In genomic region chr7:27116019-27116411, GRCh38 we compare ENCODE assay signal across 11 cellular contexts. TPM values are rescaled to one million over a fixed set of nuclear protein-coding genes. Genes with fewer than 3 reads are reported as not detected.
DNase-seq lines count a peak whose midpoint lies in the region; ATAC-seq and TF ChIP-seq lines count a peak whose summit lies in the region.
"Had no signal": no experiment of that assay in that cellular context is flagged by ENCODE, and none has a peak within 500 bp of the region (broad histone marks: within the 10 kb centered on the region; RNA-seq: fewer than 3 reads in every experiment).

No MANE protein-coding gene starts in this region.

- peak overlapping the region; percentile 70 to 76 for H3K9ac ChIP-seq in duodenal mucosa (ENCODE audit: low read depth in 1 of 2, low read length in 2 of 2)

- CTCF ChIA-PET in Caco-2 (lab: Charles Lee) (interaction anchor here (0.8 to 2.1 kb wide), 3 partner anchors 19 to 272 kb away, joined by 3 to 7 read pairs (median 4); partner anchors contain the start of gene HOXA1), T-cell (lab: Charles Lee) (no interaction called here)

- ATAC-seq in activated CD4-positive, CD25-positive, alpha-beta regulatory T cell treated with anti-CD3 and anti-CD28 coated beads, Interleukin-2, amount 50 U/mL, for 24 hours: no peak
- no peak for ATAC-seq in T-cell (replicated peaks in 1 of 4)

- H3K9me3 ChIP-seq in Caco-2: no peaks in the 10 kb centered on the region
- no peaks in the 10 kb centered on the region for H3K9me3 ChIP-seq in duodenal mucosa (ENCODE audit: control insufficient read depth in 1 of 2, low read length in 2 of 2)
- H3K9me3 ChIP-seq: neutrophil, vagina had no signal

- H3K36me3 Mint-ChIP-seq in Caco-2 (ENCODE audit: insufficient read depth, unreplicated experiment) (peaks cover 30% of the 10 kb centered on the region), nephron progenitor cell (ENCODE audit: low read depth) (peaks cover 62% of the 10 kb centered on the region), T-cell (no peaks in the 10 kb centered on the region)

- H3K27me3 Mint-ChIP-seq in Caco-2 (ENCODE audit: insufficient read depth, unreplicated experiment): no peaks in the 10 kb centered on the region
- H3K27me3 Mint-ChIP-seq in nephron progenitor cell (ENCODE audit: low read depth, poor library complexity): peaks cover 4% of the 10 kb centered on the region
- H3K27me3 Mint-ChIP-seq in T-cell: peaks cover 0 to 6% of the 10 kb centered on the region in 2 donors

- H3K4me3 ChIP-seq in Caco-2 (ENCODE audit: low read depth, low read length) (peak overlapping the region; percentile 55), duodenal mucosa (ENCODE audit: low read depth in 1 of 2, low read length in 2 of 2) (peak overlapping the region; percentile 64 to 69)

- H3K27me3 ChIP-seq in Caco-2 (replicated peaks; ENCODE audit: control insufficient read depth, insufficient read depth, low read length) (no peaks in the 10 kb centered on the region), duodenal mucosa (ENCODE audit: control insufficient read depth in 1 of 2, insufficient read depth in 2 of 2, low read length in 2 of 2) (peaks cover 0 to 3% of the 10 kb centered on the region in 2 donors)
- H3K27me3 ChIP-seq: vagina had no signal

- H3K36me3 ChIP-seq in Caco-2 (ENCODE audit: control insufficient read depth, insufficient read depth, low read length): no peaks in the 10 kb centered on the region
- H3K36me3 ChIP-seq in duodenal mucosa (ENCODE audit: control insufficient read depth in 1 of 2, insufficient read depth in 2 of 2, low read length in 2 of 2): no peaks in the 10 kb centered on the region
- H3K36me3 ChIP-seq: neutrophil, vagina had no signal

- TF ChIP-seq CTCF in Caco-2 (IDR thresholded peaks at IDR 0.05; ENCODE audit: insufficient read depth in 1 of 2, low read depth in 1 of 2, low read length in 1 of 2, severe bottlenecking in 1 of 2, unreplicated experiment in 1 of 2): no peak
- no peak for TF ChIP-seq CTCF in nephron progenitor cell (IDR thresholded peaks at IDR 0.05)

- H3K4me1 ChIP-seq in Caco-2: peaks cover 61% of the 10 kb centered on the region
- peaks cover 15 to 30% of the 10 kb centered on the region in 2 donors for H3K4me1 ChIP-seq in duodenal mucosa (ENCODE audit: control insufficient read depth in 1 of 2, insufficient read depth in 2 of 2, low read length in 2 of 2)

- no TSS peak for BruUV-seq in Caco-2 (replicated peaks; lab: Mats Ljungman, UMichigan)

- H3K27ac Mint-ChIP-seq in Caco-2 (ENCODE audit: unreplicated experiment) (peak overlapping the region; percentile 66), nephron progenitor cell (peak overlapping the region; percentile 100), T-cell (no peak overlapping the region)
- H3K27ac Mint-ChIP-seq: activated T-helper 1 cell treated with anti-CD3 and anti-CD28 coated beads, Interleukin-12 subunit alpha, Interleukin-12 subunit beta, Interleukin-2, Interleukin-4 antibody, amounts not matched to agents 30 ng/mL and 10 ng/mL and 1 ng/mL, durations not matched to agents 14 hours and 24 hours and 36 hours had no signal

- POLR2A ChIA-PET in Caco-2 (lab: Charles Lee) (interaction anchor here (0.5 to 2.7 kb wide), 6 partner anchors 15 to 1350 kb away, joined by 3 to 19 read pairs (median 5); partner anchors contain the start of gene HOXA4), T-cell (lab: Charles Lee) (interaction anchor here in 1 of 2 donors (0.5 kb wide), 1 partner anchor 1036 kb away, joined by 3 read pairs; no protein-coding TSS in a partner anchor)

- peaks cover 41% of the 10 kb centered on the region for H3K4me1 Mint-ChIP-seq in Caco-2 (ENCODE audit: low read depth, unreplicated experiment)
- peaks cover 50% of the 10 kb centered on the region for H3K4me1 Mint-ChIP-seq in nephron progenitor cell
- H3K4me1 Mint-ChIP-seq in T-cell: no peaks in the 10 kb centered on the region

- intact Hi-C loops in Caco-2 (cut with micrococcal nuclease; ENCODE audit: unreplicated experiment): no loop called here

- peak overlapping the region; percentile 58 for H3K27ac ChIP-seq in duodenal mucosa (ENCODE audit: low read depth, low read length)
- H3K27ac ChIP-seq: neutrophil, vagina, VCaP had no signal

- H3K4me3 Mint-ChIP-seq in Caco-2 (ENCODE audit: unreplicated experiment): peak overlapping the region; percentile 76
- peak overlapping the region; percentile 98 for H3K4me3 Mint-ChIP-seq in nephron progenitor cell
- H3K4me3 Mint-ChIP-seq in T-cell: no peak overlapping the region
- H3K4me3 Mint-ChIP-seq: activated T-helper 1 cell treated with anti-CD3 and anti-CD28 coated beads, Interleukin-12 subunit alpha, Interleukin-12 subunit beta, Interleukin-2, Interleukin-4 antibody, amounts not matched to agents 30 ng/mL and 10 ng/mL and 1 ng/mL, durations not matched to agents 14 hours and 24 hours and 36 hours had no signal

- H3K9me3 Mint-ChIP-seq in Caco-2 (ENCODE audit: unreplicated experiment) (no peaks in the 10 kb centered on the region), nephron progenitor cell (no peaks in the 10 kb centered on the region), T-cell (no peaks in the 10 kb centered on the region)
- H3K9me3 Mint-ChIP-seq: activated T-helper 1 cell treated with anti-CD3 and anti-CD28 coated beads, Interleukin-12 subunit alpha, Interleukin-12 subunit beta, Interleukin-2, Interleukin-4 antibody, amounts not matched to agents 30 ng/mL and 10 ng/mL and 1 ng/mL, durations not matched to agents 14 hours and 24 hours and 36 hours had no signal

- DNase-seq in Caco-2 (no peak), nephron progenitor cell (peak; percentile 18), DMS 273 treated with DMSO at 0.1 percent for 48 hours (lab: John Stamatoyannopoulos, UW) (no peak), T-cell (no peak)
- DNase-seq: cortex of kidney had no signal

RNA-seq across cellular contexts. Expression of gene HOXA2, which starts 13.5 kb away (rescaled TPM):
- total RNA-seq in Caco-2 (2022) (1.5 and 1.8 TPM in 2 replicates), T-cell (not detected)
- total RNA-seq: activated T-helper 1 cell treated with anti-CD3 and anti-CD28 coated beads, Interleukin-12 subunit alpha, Interleukin-12 subunit beta, Interleukin-2, Interleukin-4 antibody, amounts not matched to agents 30 ng/mL and 10 ng/mL and 1 ng/mL, durations not matched to agents 14 hours and 24 hours and 36 hours had no signal

RNA-seq across cellular contexts. Expression of gene HOXA4, which starts 14.5 kb away (rescaled TPM):
- 4.8 and 5.5 TPM in 2 replicates for total RNA-seq in Caco-2 (2022)
- under 1 TPM in 3 of 5 donors, not detected in 2; 0.25 to 0.38 (median 0.36) TPM for total RNA-seq in T-cell
- total RNA-seq: activated T-helper 1 cell treated with anti-CD3 and anti-CD28 coated beads, Interleukin-12 subunit alpha, Interleukin-12 subunit beta, Interleukin-2, Interleukin-4 antibody, amounts not matched to agents 30 ng/mL and 10 ng/mL and 1 ng/mL, durations not matched to agents 14 hours and 24 hours and 36 hours had no signal

RNA-seq across cellular contexts. Expression of gene HOXA1, which starts 20.2 kb away (rescaled TPM):
- total RNA-seq in Caco-2 (2022): 18.5 and 18.8 TPM in 2 replicates
- total RNA-seq in T-cell: under 1 TPM; 0.28 to 0.66 (median 0.54) TPM

RNA-seq across cellular contexts. Expression of gene HOXA5, which starts 27.5 kb away (rescaled TPM):
- 4.3 and 4.9 TPM in 2 replicates for total RNA-seq in Caco-2 (2022)
- total RNA-seq in T-cell: under 1 TPM in 2 of 5 donors, not detected in 3; 0.18 to 0.32 TPM
- total RNA-seq: activated T-helper 1 cell treated with anti-CD3 and anti-CD28 coated beads, Interleukin-12 subunit alpha, Interleukin-12 subunit beta, Interleukin-2, Interleukin-4 antibody, amounts not matched to agents 30 ng/mL and 10 ng/mL and 1 ng/mL, durations not matched to agents 14 hours and 24 hours and 36 hours had no signal

RNA-seq across cellular contexts. Expression of gene HOXA6, which starts 31.6 kb away (rescaled TPM):
- total RNA-seq in Caco-2 (2022) (5.6 and 8.1 TPM in 2 replicates), T-cell (under 1 TPM in 2 of 5 donors, not detected in 3; 0.50 to 0.65 TPM)
- total RNA-seq: activated T-helper 1 cell treated with anti-CD3 and anti-CD28 coated beads, Interleukin-12 subunit alpha, Interleukin-12 subunit beta, Interleukin-2, Interleukin-4 antibody, amounts not matched to agents 30 ng/mL and 10 ng/mL and 1 ng/mL, durations not matched to agents 14 hours and 24 hours and 36 hours had no signal

Comparison
In these comparisons a context has a peak if more than half of its experiments do, and no peak if none do; other contexts are left out.
1. H3K27ac Mint-ChIP-seq: peak in Caco-2 (single experiment) and nephron progenitor cell (single experiment); none in T-cell (0 of 2).
2. H3K4me3 Mint-ChIP-seq: peak in Caco-2 (single experiment) and nephron progenitor cell (single experiment); none in T-cell (0 of 3).
3. RNA of gene HOXA1, which starts 20.2 kb away (total RNA-seq): 18.5 to 18.8 TPM in Caco-2; 0.28 to 0.66 TPM in T-cell; every median in the first group is over 10 times any median in the second.